In genomic region chr5:134240421-134240962, GRCh38 we compare ENCODE assay signal across 1 cellular context.
TF ChIP-seq lines count a peak whose summit lies in the region.

No MANE protein-coding gene starts in this region.

TF ChIP-seq in GM12878, 131 proteins besides CTCF, POLR2A, EP300 and RAD21 (continued from another document):
- TF ChIP-seq ZBTB11 (CRISPR knock-in tag; IDR thresholded peaks at IDR 0.05) (no peak), RAD51 (IDR thresholded peaks at IDR 0.05) (no peak), MTA2 (IDR thresholded peaks at IDR 0.05; ENCODE audit: low read depth) (no peak), SP1 (IDR thresholded peaks at IDR 0.05; ENCODE audit: low read depth, low read length) (no peak), RUNX3 (IDR thresholded peaks at IDR 0.05; ENCODE audit: low read length) (no peak), CBX5 (IDR thresholded peaks at IDR 0.05; ENCODE audit: low read depth) (no peak), NFIC (IDR thresholded peaks at IDR 0.05; ENCODE audit: low read depth, low read length) (peak; percentile 13; the same call in 1 of the 2 replicates), HDAC2 (IDR thresholded peaks at IDR 0.05) (no peak), BRCA1 (IDR thresholded peaks at IDR 0.05; ENCODE audit: low read depth, low read length) (no peak), NFYA (IDR thresholded peaks at IDR 0.05; ENCODE audit: borderline replicate concordance, low read depth, low read length) (no peak), CHD1 (IDR thresholded peaks at IDR 0.05; ENCODE audit: low read depth, low read length) (no peak), CREB1 (IDR thresholded peaks at IDR 0.05; ENCODE audit: low read depth) (peak; percentile 58), SPI1 (IDR thresholded peaks at IDR 0.05; ENCODE audit: borderline replicate concordance, insufficient read depth, low read depth, low read length) (no peak), SRF (IDR thresholded peaks at IDR 0.05; ENCODE audit: low read depth in 2 of 2, low read length in 2 of 2) (no peak), POLR2AphosphoS5 (IDR thresholded peaks at IDR 0.05; ENCODE audit: low read length) (no peak), ZNF622 (IDR thresholded peaks at IDR 0.05) (no peak), CREM (IDR thresholded peaks at IDR 0.05; ENCODE audit: low read depth) (peak; percentile 61; the same call in 1 of the 2 replicates), FOXM1 (IDR thresholded peaks at IDR 0.05; ENCODE audit: low read depth, low read length) (no peak), BCLAF1 (IDR thresholded peaks at IDR 0.05) (no peak), RFX5 (IDR thresholded peaks at IDR 0.05; ENCODE audit: low read depth, low read length) (peak; percentile 91), TCF7 (IDR thresholded peaks at IDR 0.05; ENCODE audit: borderline replicate concordance) (no peak), PAX5 (IDR thresholded peaks at IDR 0.05; ENCODE audit: borderline replicate concordance, low read depth, low read length) (no peak), CBFB (IDR thresholded peaks at IDR 0.05; ENCODE audit: low read depth) (no peak), ZZZ3 (IDR thresholded peaks at IDR 0.05; ENCODE audit: control insufficient read depth, insufficient read length, low read depth) (no peak), EZH2 (IDR thresholded peaks at IDR 0.05; ENCODE audit: borderline replicate concordance, control insufficient read depth, low read depth, low read length) (no peak), JUND (IDR thresholded peaks at IDR 0.05; ENCODE audit: low read depth, low read length) (no peak), SUZ12 (IDR thresholded peaks at IDR 0.05; ENCODE audit: unreplicated experiment) (no peak), ZNF217 (IDR thresholded peaks at IDR 0.05) (no peak), PRDM15 (CRISPR knock-in tag; IDR thresholded peaks at IDR 0.05) (no peak)
